ENCODE assay signal across 23 cellular contexts in the genomic region with DNA sequence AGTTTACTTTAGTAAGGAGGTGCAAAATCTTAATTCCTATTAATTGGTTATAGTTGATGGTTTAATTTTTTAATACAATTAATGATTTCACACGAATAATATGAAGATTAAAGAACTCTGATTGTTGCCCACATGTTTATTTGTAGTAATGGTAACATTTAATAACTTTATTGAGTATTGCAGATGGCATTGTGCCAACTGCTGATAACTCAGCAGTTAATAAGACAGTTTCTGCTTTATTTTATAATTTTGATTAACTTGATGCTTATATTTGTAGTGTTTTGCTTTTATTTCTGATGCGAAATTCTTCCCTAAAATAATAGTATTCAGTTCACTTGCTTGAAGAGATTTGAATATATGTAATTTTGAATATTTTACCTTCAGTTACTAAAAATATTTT. TPM values are rescaled to one million over a fixed set of nuclear protein-coding genes. Genes with fewer than 3 reads are reported as not detected.
A peak's percentile ranks its signal among the peaks of the same experiment; 100 is the strongest.
DNase-seq lines count a peak whose midpoint lies in the region; ATAC-seq and TF ChIP-seq lines count a peak whose summit lies in the region.
"Had no signal": no experiment of that assay in that cellular context is flagged by ENCODE, and none has a peak within 500 bp of the region (broad histone marks: within the 10 kb centered on the region; RNA-seq: fewer than 3 reads in every experiment).

No MANE protein-coding gene starts in this region.

- H3K4me3 ChIP-seq in breast epithelium (no peak overlapping the region), endodermal cell (ENCODE audit: low read length) (peak overlapping the region; percentile 27)

- H3K27me3 Mint-ChIP-seq in MCF 10A (ENCODE audit: insufficient read depth, unreplicated experiment) (no peaks in the 10 kb centered on the region), endodermal cell (ENCODE audit: insufficient read depth) (no peaks in the 10 kb centered on the region)

- WGBS in endodermal cell (ENCODE audit: insufficient coverage in 1 of 2, insufficient read length in 1 of 2), 2 experiments: 94% methylated on average over 1 of the region's 2 CpGs; no CpG with 5 or more reads in 1 of the 2 experiments

- no peak overlapping the region for H3K9ac ChIP-seq in endodermal cell (ENCODE audit: extremely low read depth, low read length, poor library complexity, severe bottlenecking)

- no peak for DNase-seq in MCF 10A (ENCODE audit: unreplicated experiment)
- DNase-seq in breast epithelium (ENCODE audit: low spot score in 2 of 2): no peak
- no peak for DNase-seq in endodermal cell
- no peak for DNase-seq in stimulated activated effector memory CD8-positive, alpha-beta T cell treated with anti-CD3 and anti-CD28 coated beads, Interleukin-12 subunit alpha, Interleukin-12 subunit beta, amount 100 ng/mL, for 72 hours (ENCODE audit: low spot score in 2 of 2)
- no peak for DNase-seq in NCI-H774 (lab: John Stamatoyannopoulos, UW)
- no peak for DNase-seq in AG20443 (ENCODE audit: low spot score)
- DNase-seq: Calu3; CD8-positive, alpha-beta memory T cell; DMS53; EL; GF-D8; MV-4-11; NCI-H1105 treated with DMSO at 0.1 percent for 48 hours; NCI-H1694 treated with DMSO at 0.1 percent for 48 hours; NCI-H2081 treated with DMSO at 0.1 percent for 48 hours; NCI-H2171 treated with DMSO at 0.1 percent for 48 hours; NCI-H524 treated with DMSO at 0.1 percent for 48 hours; PC-3; RPMI8226; SHP77 had no signal

- no peak for TF ChIP-seq POLR2A in breast epithelium (IDR thresholded peaks at IDR 0.05)

- H3K9me3 Mint-ChIP-seq in MCF 10A (ENCODE audit: unreplicated experiment) (no peaks in the 10 kb centered on the region), endodermal cell (no peaks in the 10 kb centered on the region)
- no peaks in the 10 kb centered on the region for H3K9me3 Mint-ChIP-seq in stimulated activated effector memory CD8-positive, alpha-beta T cell treated with anti-CD3 and anti-CD28 coated beads, Interleukin-12 subunit alpha, Interleukin-12 subunit beta, amount 100 ng/mL, for 72 hours
- H3K9me3 Mint-ChIP-seq: CD8-positive, alpha-beta memory T cell had no signal

- peaks cover 21% of the 10 kb centered on the region for H3K4me1 Mint-ChIP-seq in MCF 10A (ENCODE audit: insufficient read depth, unreplicated experiment)
- H3K4me1 Mint-ChIP-seq in endodermal cell: peaks cover 18% of the 10 kb centered on the region
- peaks cover 53% of the 10 kb centered on the region for H3K4me1 Mint-ChIP-seq in stimulated activated effector memory CD8-positive, alpha-beta T cell treated with anti-CD3 and anti-CD28 coated beads, Interleukin-12 subunit alpha, Interleukin-12 subunit beta, amount 100 ng/mL, for 72 hours

- no peak for ATAC-seq in stimulated activated effector memory CD8-positive, alpha-beta T cell treated with anti-CD3 and anti-CD28 coated beads, Interleukin-12 subunit alpha, Interleukin-12 subunit beta, amount 100 ng/mL, for 72 hours
- ATAC-seq in GM18519 (IDR thresholded peaks at IDR 0.05; ENCODE audit: low FRiP score, unreplicated experiment): no peak
- ATAC-seq: PC-3 had no signal

- H3K27me3 ChIP-seq in breast epithelium (no peaks in the 10 kb centered on the region), endodermal cell (ENCODE audit: control insufficient read depth, insufficient read depth, low read length, poor library complexity, severe bottlenecking) (no peaks in the 10 kb centered on the region)

- no peaks in the 10 kb centered on the region for H3K9me3 ChIP-seq in breast epithelium
- no peaks in the 10 kb centered on the region for H3K9me3 ChIP-seq in endodermal cell (ENCODE audit: control insufficient read depth, low read length)

- TF ChIP-seq CTCF in MCF 10A (IDR thresholded peaks at IDR 0.05; ENCODE audit: unreplicated experiment): no peak
- TF ChIP-seq CTCF in breast epithelium (IDR thresholded peaks at IDR 0.05): no peak
- no peak for TF ChIP-seq CTCF in VCaP (conservative IDR thresholded peaks at IDR 0.05)
- TF ChIP-seq CTCF in endodermal cell (conservative IDR thresholded peaks at IDR 0.05): no peak

- H3K36me3 Mint-ChIP-seq in MCF 10A (ENCODE audit: insufficient read depth, unreplicated experiment) (peaks cover 65% of the 10 kb centered on the region), endodermal cell (ENCODE audit: low read depth) (peaks cover 35% of the 10 kb centered on the region)
- H3K36me3 Mint-ChIP-seq in stimulated activated effector memory CD8-positive, alpha-beta T cell treated with anti-CD3 and anti-CD28 coated beads, Interleukin-12 subunit alpha, Interleukin-12 subunit beta, amount 100 ng/mL, for 72 hours: peaks cover 83% of the 10 kb centered on the region

- H3K4me1 ChIP-seq in breast epithelium (no peaks in the 10 kb centered on the region), endodermal cell (ENCODE audit: control insufficient read depth, insufficient read depth, low read length) (peaks cover 4% of the 10 kb centered on the region)

- no TSS peak for BruUV-seq in MCF 10A (replicated peaks; lab: Mats Ljungman, UMichigan)

- H3K36me3 ChIP-seq in breast epithelium (no peaks in the 10 kb centered on the region), endodermal cell (ENCODE audit: control insufficient read depth, insufficient read depth, low read length) (peaks cover 39% of the 10 kb centered on the region)

- no peak overlapping the region for H3K27ac Mint-ChIP-seq in MCF 10A (ENCODE audit: low read depth, unreplicated experiment)
- H3K27ac Mint-ChIP-seq in endodermal cell: no peak overlapping the region
- peak overlapping the region; percentile 32 for H3K27ac Mint-ChIP-seq in stimulated activated effector memory CD8-positive, alpha-beta T cell treated with anti-CD3 and anti-CD28 coated beads, Interleukin-12 subunit alpha, Interleukin-12 subunit beta, amount 100 ng/mL, for 72 hours

- POLR2A ChIA-PET in MCF 10A (lab: Yijun Ruan, JAX): interaction anchor here (2.0 to 4.6 kb wide), 2 partner anchors 20 to 46 kb away, joined by 10 to 244 read pairs; partner anchors contain the start of gene PNPLA8

- peak overlapping the region; percentile 97 for H3K4me3 Mint-ChIP-seq in MCF 10A (ENCODE audit: unreplicated experiment)
- no peak overlapping the region for H3K4me3 Mint-ChIP-seq in endodermal cell
- no peak overlapping the region for H3K4me3 Mint-ChIP-seq in stimulated activated effector memory CD8-positive, alpha-beta T cell treated with anti-CD3 and anti-CD28 coated beads, Interleukin-12 subunit alpha, Interleukin-12 subunit beta, amount 100 ng/mL, for 72 hours

- CTCF ChIA-PET in MCF 10A (lab: Yijun Ruan, JAX): interaction anchor here (1.1 kb wide), 1 partner anchor 24 kb away, joined by 3 read pairs; no protein-coding TSS in a partner anchor

- intact Hi-C loops in MCF 10A (cut with micrococcal nuclease): no loop called here
- intact Hi-C loops in breast epithelium (cut with DNase I; ENCODE audit: low total_unique reads): no loop called here

- H3K27ac ChIP-seq in breast epithelium (no peak overlapping the region), VCaP (peak overlapping the region; percentile 95; the same call in 1 of the 2 replicates), endodermal cell (ENCODE audit: low read depth, low read length) (no peak overlapping the region)
- H3K27ac ChIP-seq: C4-2B had no signal

RNA-seq across cellular contexts. Expression of gene DNAJB9, which starts 2.8 kb away (rescaled TPM):
- total RNA-seq in MCF 10A (2022): 43.4 and 45.9 TPM in 2 replicates
- total RNA-seq in breast epithelium: 10 to 100 TPM; 36.3 to 51.2 (median 41.0) TPM
- 10 to 100 TPM; 14.4 to 16.6 TPM for total RNA-seq in endodermal cell
- 19.0 TPM for polyA plus RNA-seq in endodermal cell (2013, experiment 1 of 2)
- 16.0 TPM for polyA plus RNA-seq in endodermal cell (2013, experiment 2 of 2)

RNA-seq across cellular contexts. Expression of gene THAP5, which starts 3.0 kb away (rescaled TPM):
- total RNA-seq in MCF 10A (2022): 44.0 and 49.1 TPM in 2 replicates
- total RNA-seq in breast epithelium: 10 to 100 TPM; 19.4 to 35.6 (median 24.6) TPM
- 10 to 100 TPM; 21.5 to 23.8 TPM for total RNA-seq in endodermal cell
- 28.4 TPM for polyA plus RNA-seq in endodermal cell (2013, experiment 1 of 2)
- 30.5 TPM for polyA plus RNA-seq in endodermal cell (2013, experiment 2 of 2)

RNA-seq across cellular contexts. Expression of gene PNPLA8, which starts 46.6 kb away (rescaled TPM):
- total RNA-seq in MCF 10A (2022) (28.5 and 39.9 TPM in 2 replicates), breast epithelium (10 to 100 TPM; 36.1 to 48.6 (median 48.5) TPM), endodermal cell (10 to 100 TPM; 15.9 to 20.1 TPM)
- 20.2 TPM for polyA plus RNA-seq in endodermal cell (2013, experiment 1 of 2)
- polyA plus RNA-seq in endodermal cell (2013, experiment 2 of 2): 21.4 TPM
